Comparison of ENCODE assay signal across 34 cellular contexts in genomic region chr17:16918443-16918842, GRCh38. TPM values are rescaled to one million over a fixed set of nuclear protein-coding genes. Genes with fewer than 3 reads are reported as not detected.
DNase-seq lines count a peak whose midpoint lies in the region; TF ChIP-seq lines count a peak whose summit lies in the region.
"Had no signal": no experiment of that assay in that cellular context is flagged by ENCODE, and none has a peak within 500 bp of the region (broad histone marks: within the 10 kb centered on the region; RNA-seq: fewer than 3 reads in every experiment).

No MANE protein-coding gene starts in this region.

- H3K4me3 Mint-ChIP-seq in dendritic cell treated with granulocyte-macrophage colony-stimulating factor and Interleukin-4, amounts not matched to agents 40 ng/mL and 50 ng/mL, for 4 days, result no peak overlapping the region
- H3K4me3 Mint-ChIP-seq: activated B cell treated with CpG ODN at 0.5 μM for 24 hours; activated CD4-positive, alpha-beta memory T cell treated with anti-CD3 and anti-CD28 coated beads for 36 hours; activated naive CD8-positive, alpha-beta T cell treated with anti-CD3 and anti-CD28 coated beads, Interleukin-2, amount 10 ng/mL, durations not matched to agents 7 days and 5 days; CD4-positive, alpha-beta memory T cell; central memory CD8-positive, alpha-beta T cell had no signal

- H3K9me3 ChIP-seq in prostate gland, result no peaks in the 10 kb centered on the region
- H3K9me3 ChIP-seq: gastrocnemius medialis, neutrophil, thoracic aorta, vagina had no signal

- DNase-seq in NCI-H2196 (lab: John Stamatoyannopoulos, UW; ENCODE audit: unreplicated experiment) (peak; percentile 17), NCI-H2196 treated with DMSO at 0.1 percent for 48 hours (lab: John Stamatoyannopoulos, UW; ENCODE audit: unreplicated experiment) (no peak), HuH-7 (ENCODE audit: low spot score) (peak; percentile 28), prostate gland (ENCODE audit: low spot score) (peak; percentile 46), HUDEP-2 (lab: John Stamatoyannopoulos, UW; ENCODE audit: unreplicated experiment in 76 of 76) (no peak), NCI-H146 treated with DMSO at 0.1 percent for 48 hours (lab: John Stamatoyannopoulos, UW; ENCODE audit: unreplicated experiment) (no peak), cortex of kidney (lab: John Stamatoyannopoulos, UW) (no peak)
- DNase-seq: activated B cell treated with CpG ODN at 0.5 μM for 24 hours; activated CD4-positive, alpha-beta memory T cell treated with anti-CD3 and anti-CD28 coated beads for 36 hours; activated gamma-delta T cell; activated naive CD8-positive, alpha-beta T cell treated with anti-CD3 and anti-CD28 coated beads, Interleukin-2, amount 10 ng/mL, durations not matched to agents 7 days and 5 days; activated T-cell treated with anti-CD3 and anti-CD28 coated beads, Interleukin-2, amount 50 U/mL, for 1 hour; AML-193; CD4-positive, alpha-beta memory T cell; DMS 273 treated with DMSO at 0.1 percent for 48 hours; gastrocnemius medialis; GF-D8; hippocampal formation; mesendoderm; NCI-H446; PC-9; Right ventricle myocardium superior; stimulated activated naive CD8-positive, alpha-beta T cell treated with anti-CD3 and anti-CD28 coated beads, Interleukin-15, Interleukin-2, amounts not matched to agents 100 U/mL and 50 U/mL, for 24 hours; T1000 had no signal

- peak overlapping the region; percentile 3 for H3K27ac Mint-ChIP-seq in dendritic cell treated with granulocyte-macrophage colony-stimulating factor and Interleukin-4, amounts not matched to agents 40 ng/mL and 50 ng/mL, for 4 days
- H3K27ac Mint-ChIP-seq: activated CD4-positive, alpha-beta memory T cell treated with anti-CD3 and anti-CD28 coated beads for 36 hours; activated naive CD8-positive, alpha-beta T cell treated with anti-CD3 and anti-CD28 coated beads, Interleukin-2, amount 10 ng/mL, durations not matched to agents 7 days and 5 days; CD4-positive, alpha-beta memory T cell had no signal

- no peak for TF ChIP-seq POLR2A in prostate gland (IDR thresholded peaks at IDR 0.05)

- H3K36me3 Mint-ChIP-seq in dendritic cell treated with granulocyte-macrophage colony-stimulating factor and Interleukin-4, amounts not matched to agents 40 ng/mL and 50 ng/mL, for 4 days (ENCODE audit: low read depth), result no peaks in the 10 kb centered on the region
- H3K36me3 Mint-ChIP-seq: activated CD4-positive, alpha-beta memory T cell treated with anti-CD3 and anti-CD28 coated beads for 36 hours; activated naive CD8-positive, alpha-beta T cell treated with anti-CD3 and anti-CD28 coated beads, Interleukin-2, amount 10 ng/mL, durations not matched to agents 7 days and 5 days; CD4-positive, alpha-beta memory T cell had no signal

- no peak overlapping the region for H3K27ac ChIP-seq in prostate gland
- H3K27ac ChIP-seq: dorsolateral prefrontal cortex, gastrocnemius medialis, neutrophil, PC-9, thoracic aorta, vagina had no signal

- no peaks in the 10 kb centered on the region for H3K27me3 ChIP-seq in prostate gland (replicated peaks; ENCODE audit: insufficient read depth)
- H3K27me3 ChIP-seq: dorsolateral prefrontal cortex, gastrocnemius medialis, neutrophil, vagina had no signal

- peaks cover 6% of the 10 kb centered on the region for H3K27me3 Mint-ChIP-seq in dendritic cell treated with granulocyte-macrophage colony-stimulating factor and Interleukin-4, amounts not matched to agents 40 ng/mL and 50 ng/mL, for 4 days
- H3K27me3 Mint-ChIP-seq: activated B cell treated with CpG ODN at 0.5 μM for 24 hours; activated CD4-positive, alpha-beta memory T cell treated with anti-CD3 and anti-CD28 coated beads for 36 hours had no signal

- no peaks in the 10 kb centered on the region for H3K9me3 Mint-ChIP-seq in dendritic cell treated with granulocyte-macrophage colony-stimulating factor and Interleukin-4, amounts not matched to agents 40 ng/mL and 50 ng/mL, for 4 days
- H3K9me3 Mint-ChIP-seq: activated B cell treated with CpG ODN at 0.5 μM for 24 hours; activated CD4-positive, alpha-beta memory T cell treated with anti-CD3 and anti-CD28 coated beads for 36 hours; activated naive CD8-positive, alpha-beta T cell treated with anti-CD3 and anti-CD28 coated beads, Interleukin-2, amount 10 ng/mL, durations not matched to agents 7 days and 5 days; CD4-positive, alpha-beta memory T cell; central memory CD8-positive, alpha-beta T cell had no signal

- H3K4me3 ChIP-seq in prostate gland, result no peak overlapping the region
- H3K4me3 ChIP-seq: dorsolateral prefrontal cortex, gastrocnemius medialis, PC-9, thoracic aorta, vagina had no signal

- peaks cover 4% of the 10 kb centered on the region for H3K4me1 Mint-ChIP-seq in dendritic cell treated with granulocyte-macrophage colony-stimulating factor and Interleukin-4, amounts not matched to agents 40 ng/mL and 50 ng/mL, for 4 days (ENCODE audit: low read depth)
- H3K4me1 Mint-ChIP-seq: activated naive CD8-positive, alpha-beta T cell treated with anti-CD3 and anti-CD28 coated beads, Interleukin-2, amount 10 ng/mL, durations not matched to agents 7 days and 5 days; CD4-positive, alpha-beta memory T cell had no signal

- H3K4me1 ChIP-seq in prostate gland (replicated peaks), result no peaks in the 10 kb centered on the region
- H3K4me1 ChIP-seq: gastrocnemius medialis, vagina had no signal

- intact Hi-C loops in dendritic cell treated with granulocyte-macrophage colony-stimulating factor and Interleukin-4, amounts not matched to agents 40 ng/mL and 50 ng/mL, for 4 days (cut with micrococcal nuclease), result no loop called here
- intact Hi-C loops in prostate gland (cut with DNase I), result no loop called here

- 50% methylated on average over 6 of the region's 6 CpGs for WGBS in prostate gland

- no peaks in the 10 kb centered on the region for H3K36me3 ChIP-seq in prostate gland
- H3K36me3 ChIP-seq: gastrocnemius medialis, neutrophil, thoracic aorta, vagina had no signal

- TF ChIP-seq CTCF in prostate gland (IDR thresholded peaks at IDR 0.05), result no peak

RNA-seq across cellular contexts. Expression of gene TNFRSF13B, which starts 53.5 kb away (rescaled TPM):
- total RNA-seq in prostate gland, result not detected
- total RNA-seq: A172; activated CD4-positive, alpha-beta memory T cell treated with anti-CD3 and anti-CD28 coated beads for 36 hours; activated naive CD8-positive, alpha-beta T cell treated with anti-CD3 and anti-CD28 coated beads, Interleukin-2, amount 10 ng/mL, durations not matched to agents 7 days and 5 days; CD4-positive, alpha-beta memory T cell; gastrocnemius medialis; H4; MCF 10A; myocyte; PC-9; Right ventricle myocardium superior; thoracic aorta; vagina had no signal

Comparison
In these comparisons a context has a peak if more than half of its experiments do, and no peak if none do; other contexts are left out.
1. DNase-seq: peak in NCI-H2196 (single experiment), HuH-7 (single experiment) and prostate gland (single experiment); none in NCI-H2196 treated with DMSO at 0.1 percent for 48 hours (single experiment), HUDEP-2 (0 of 76), NCI-H146 treated with DMSO at 0.1 percent for 48 hours (single experiment) and cortex of kidney (single experiment).